11 cellular contexts compared by ENCODE assay signal in the genomic region with DNA sequence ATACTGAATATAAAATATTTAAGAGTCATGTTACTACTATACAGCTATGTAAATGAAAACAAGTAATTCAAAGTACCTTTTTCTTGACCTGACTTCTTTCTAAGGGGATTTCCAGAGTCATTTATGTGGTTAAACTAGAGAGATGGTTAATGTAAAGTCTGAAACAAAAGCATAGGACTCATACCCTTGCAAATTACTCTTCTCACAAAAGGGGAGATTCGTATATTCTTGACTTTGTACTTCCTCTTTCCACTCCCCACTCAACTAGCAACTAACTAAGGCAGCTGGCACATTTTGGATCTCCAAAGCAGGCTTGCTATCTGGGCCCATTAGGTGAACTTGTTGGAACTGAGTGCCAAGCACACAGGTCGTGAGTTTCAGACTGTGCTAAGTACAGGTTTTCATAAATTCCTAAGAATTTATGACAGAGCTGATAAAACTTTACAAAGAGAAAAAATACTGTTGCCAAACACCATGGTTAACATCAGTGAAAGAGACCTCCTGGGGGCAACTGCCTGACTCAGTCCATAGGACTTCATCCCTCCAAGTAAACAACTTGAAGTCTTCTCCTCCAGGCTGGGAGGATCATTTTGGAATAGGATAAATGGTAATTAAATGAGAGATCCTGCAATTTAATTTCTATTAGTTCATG.
DNase-seq lines count a peak whose midpoint lies in the region; ATAC-seq lines count a peak whose summit lies in the region.
"Had no signal": no experiment of that assay in that cellular context is flagged by ENCODE, and none has a peak within 500 bp of the region (broad histone marks: within the 10 kb centered on the region; RNA-seq: fewer than 3 reads in every experiment).

No MANE protein-coding gene starts in this region.

- peak overlapping the region in 5 of 8 donors; percentile 21 to 73 (median 40) for H3K27ac Mint-ChIP-seq in CD8-positive, alpha-beta memory T cell
- no peak overlapping the region for H3K27ac Mint-ChIP-seq in T-helper 2 cell treated with Interferon-gamma antibody and Interleukin-4, amounts not matched to agents 5 μg/mL and 100 μg/mL, for 36 hours
- H3K27ac Mint-ChIP-seq: activated naive CD8-positive, alpha-beta T cell had no signal

- H3K4me1 Mint-ChIP-seq in CD8-positive, alpha-beta memory T cell: peaks cover 16 to 25% (median 18%) of the 10 kb centered on the region in 3 donors
- no peaks in the 10 kb centered on the region for H3K4me1 Mint-ChIP-seq in T-helper 2 cell treated with Interferon-gamma antibody and Interleukin-4, amounts not matched to agents 5 μg/mL and 100 μg/mL, for 36 hours (ENCODE audit: low read depth)

- no peaks in the 10 kb centered on the region for H3K4me1 ChIP-seq in CD8-positive, alpha-beta memory T cell (ENCODE audit: insufficient read depth, low read length)
- no peaks in the 10 kb centered on the region for H3K4me1 ChIP-seq in effector memory CD4-positive, alpha-beta T cell (ENCODE audit: control insufficient read depth, insufficient read depth, low read length, poor library complexity, severe bottlenecking)

- H3K9me3 Mint-ChIP-seq in CD8-positive, alpha-beta memory T cell: peaks cover 0 to 2% (median 0%) of the 10 kb centered on the region in 5 donors
- H3K9me3 Mint-ChIP-seq in T-helper 2 cell treated with Interferon-gamma antibody and Interleukin-4, amounts not matched to agents 5 μg/mL and 100 μg/mL, for 36 hours: no peaks in the 10 kb centered on the region

- ATAC-seq in GM19467 (IDR thresholded peaks at IDR 0.05; ENCODE audit: unreplicated experiment) (peak; percentile 98), HG03196 (IDR thresholded peaks at IDR 0.05; ENCODE audit: unreplicated experiment) (peak; percentile 100)

- CTCF ChIA-PET in CD8-positive, alpha-beta memory T cell (lab: Charles Lee): no interaction called here

- no peaks in the 10 kb centered on the region for H3K36me3 Mint-ChIP-seq in CD8-positive, alpha-beta memory T cell
- no peaks in the 10 kb centered on the region for H3K36me3 Mint-ChIP-seq in T-helper 2 cell treated with Interferon-gamma antibody and Interleukin-4, amounts not matched to agents 5 μg/mL and 100 μg/mL, for 36 hours (ENCODE audit: low read depth)
- H3K36me3 Mint-ChIP-seq: activated naive CD8-positive, alpha-beta T cell had no signal

- H3K9me3 ChIP-seq in CD8-positive, alpha-beta memory T cell (ENCODE audit: low read length): no peaks in the 10 kb centered on the region
- H3K9me3 ChIP-seq in effector memory CD4-positive, alpha-beta T cell (ENCODE audit: control insufficient read depth, low read length): no peaks in the 10 kb centered on the region

- no peak for DNase-seq in CD8-positive, alpha-beta memory T cell
- DNase-seq in amniotic epithelial cell (ENCODE audit: low read depth): peak; percentile 96
- DNase-seq in effector memory CD4-positive, alpha-beta T cell: no peak
- no peak for DNase-seq in NCI-H774 (lab: John Stamatoyannopoulos, UW)
- no peak for DNase-seq in iPS-NIHi11 (ENCODE audit: low spot score)
- no peak for DNase-seq in T-helper 2 cell treated with Interferon-gamma antibody and Interleukin-4, amounts not matched to agents 5 μg/mL and 100 μg/mL, for 36 hours (ENCODE audit: low spot score)
- DNase-seq: DMS79 treated with DMSO at 0.1 percent for 48 hours, NCI-H82 had no signal

- POLR2A ChIA-PET in CD8-positive, alpha-beta memory T cell (lab: Charles Lee): no interaction called here

- no peaks in the 10 kb centered on the region for H3K36me3 ChIP-seq in CD8-positive, alpha-beta memory T cell (ENCODE audit: insufficient read depth, low read length)
- H3K36me3 ChIP-seq in effector memory CD4-positive, alpha-beta T cell (ENCODE audit: control insufficient read depth, insufficient read depth, low read length): no peaks in the 10 kb centered on the region

- no peaks in the 10 kb centered on the region for H3K27me3 ChIP-seq in CD8-positive, alpha-beta memory T cell (ENCODE audit: insufficient read depth, low read length, poor library complexity, severe bottlenecking)
- no peaks in the 10 kb centered on the region for H3K27me3 ChIP-seq in effector memory CD4-positive, alpha-beta T cell (replicated peaks; ENCODE audit: control insufficient read depth, insufficient read depth, low read length, poor library complexity, severe bottlenecking)

- no peak overlapping the region for H3K27ac ChIP-seq in CD8-positive, alpha-beta memory T cell (ENCODE audit: low read depth, low read length)
- H3K27ac ChIP-seq in effector memory CD4-positive, alpha-beta T cell (ENCODE audit: insufficient read depth, low read length, poor library complexity, severe bottlenecking): no peak overlapping the region

- peak overlapping the region in 1 of 7 donors; percentile 1 for H3K4me3 Mint-ChIP-seq in CD8-positive, alpha-beta memory T cell
- H3K4me3 Mint-ChIP-seq in T-helper 2 cell treated with Interferon-gamma antibody and Interleukin-4, amounts not matched to agents 5 μg/mL and 100 μg/mL, for 36 hours: no peak overlapping the region
- H3K4me3 Mint-ChIP-seq: activated naive CD8-positive, alpha-beta T cell had no signal

- no peaks in the 10 kb centered on the region for H3K27me3 Mint-ChIP-seq in CD8-positive, alpha-beta memory T cell
- H3K27me3 Mint-ChIP-seq in T-helper 2 cell treated with Interferon-gamma antibody and Interleukin-4, amounts not matched to agents 5 μg/mL and 100 μg/mL, for 36 hours (ENCODE audit: low read depth): no peaks in the 10 kb centered on the region
- H3K27me3 Mint-ChIP-seq: activated naive CD8-positive, alpha-beta T cell had no signal

- no peak overlapping the region for H3K4me3 ChIP-seq in CD8-positive, alpha-beta memory T cell (ENCODE audit: low read length)
- H3K4me3 ChIP-seq in effector memory CD4-positive, alpha-beta T cell (ENCODE audit: insufficient read depth, low read depth, low read length, poor library complexity, severe bottlenecking): no peak overlapping the region
